8 cellular contexts compared by ENCODE assay signal in genomic region chr6:33632603-33633039, GRCh38. TPM values are rescaled to one million over a fixed set of nuclear protein-coding genes. Genes with fewer than 3 reads are reported as not detected.
A peak's percentile ranks its signal among the peaks of the same experiment; 100 is the strongest.
DNase-seq lines count a peak whose midpoint lies in the region; ATAC-seq and TF ChIP-seq lines count a peak whose summit lies in the region.

No MANE protein-coding gene starts in this region.

- no peaks in the 10 kb centered on the region for H3K27me3 ChIP-seq in Karpas-422 (ENCODE audit: low read length)

- no peaks in the 10 kb centered on the region for H3K9me2 ChIP-seq in Karpas-422 (replicated peaks; ENCODE audit: insufficient read depth, low read length)

- H3K4me1 Mint-ChIP-seq in mesothelial cell of epicardium = peaks cover 21% of the 10 kb centered on the region

- no peak overlapping the region for H3K27ac ChIP-seq in Karpas-422 (ENCODE audit: low read length)

- peak overlapping the region; percentile 57 for H3K4me3 Mint-ChIP-seq in mesothelial cell of epicardium

- H3K27me3 Mint-ChIP-seq in mesothelial cell of epicardium (ENCODE audit: low read depth) = peaks cover 41% of the 10 kb centered on the region

- peak; percentile 49 for DNase-seq in EL
- peak; percentile 80 for DNase-seq in Karpas-422
- peak; percentile 36 to 60 for DNase-seq in activated CD4-positive, alpha-beta T cell treated with anti-CD3 and anti-CD28 coated beads for 4 hours
- peak; percentile 82 for DNase-seq in ecto neural progenitor cell (ENCODE audit: low spot score)
- no peak for DNase-seq in mesothelial cell of epicardium (ENCODE audit: low spot score in 2 of 2, unreplicated experiment in 2 of 2)
- DNase-seq in superior temporal gyrus (ENCODE audit: extremely low spot score) = peak; percentile 24

- no peaks in the 10 kb centered on the region for H3K9me3 Mint-ChIP-seq in mesothelial cell of epicardium

- H3K9ac ChIP-seq in Karpas-422 (ENCODE audit: low read length) = no peak overlapping the region

- H2AFZ ChIP-seq in Karpas-422 (ENCODE audit: low read length) = no peak overlapping the region

- H4K20me1 ChIP-seq in Karpas-422 (ENCODE audit: insufficient read depth, low read depth, low read length) = peaks cover 35% of the 10 kb centered on the region

- H3K4me3 ChIP-seq in Karpas-422 (ENCODE audit: low read length) = no peak overlapping the region

- H3K9me3 ChIP-seq in Karpas-422 (ENCODE audit: low read length) = no peaks in the 10 kb centered on the region

- H3K27ac Mint-ChIP-seq in mesothelial cell of epicardium = peak overlapping the region; percentile 7

- ATAC-seq in GM18873 (IDR thresholded peaks at IDR 0.05; ENCODE audit: low FRiP score, unreplicated experiment) (no peak), GM21619 (IDR thresholded peaks at IDR 0.05; ENCODE audit: unreplicated experiment) (no peak)

- H3K36me3 Mint-ChIP-seq in mesothelial cell of epicardium = no peaks in the 10 kb centered on the region

- TF ChIP-seq CTCF in mesothelial cell of epicardium (IDR thresholded peaks at IDR 0.05; ENCODE audit: unreplicated experiment) = peak; percentile 52

- H3K4me1 ChIP-seq in Karpas-422 (ENCODE audit: low read length) = peaks cover 27% of the 10 kb centered on the region

- H3K4me2 ChIP-seq in Karpas-422 (ENCODE audit: low read depth, low read length, poor library complexity, severe bottlenecking) = peak overlapping the region; percentile 60

- H3K79me2 ChIP-seq in Karpas-422 (ENCODE audit: low read length) = no peaks in the 10 kb centered on the region

- H3K36me3 ChIP-seq in Karpas-422 (ENCODE audit: insufficient read depth, low read length) = no peaks in the 10 kb centered on the region

RNA-seq across cellular contexts. Expression of gene ITPR3, which starts 11.5 kb away (rescaled TPM):
- 3.9 and 6.1 TPM in 2 replicates for total RNA-seq in Karpas-422 (2014; rRNA removed; shearing (Covaris generic); ENCODE audit: low replicate concordance)
- total RNA-seq in mesothelial cell of epicardium = 6.3 to 6.4 TPM (median 6.4 TPM) in 3 replicates

RNA-seq across cellular contexts. Expression of gene BAK1, which starts 52.5 kb away (rescaled TPM):
- total RNA-seq in Karpas-422 (2014; rRNA removed; shearing (Covaris generic); ENCODE audit: low replicate concordance) = 9.9 and 18.7 TPM in 2 replicates
- 14.0 to 15.1 TPM (median 15.0 TPM) in 3 replicates for total RNA-seq in mesothelial cell of epicardium

Comparison
In these comparisons a context has a peak if more than half of its experiments do, and no peak if none do; other contexts are left out.
1. DNase-seq: peak in EL (single experiment), Karpas-422 (single experiment), activated CD4-positive, alpha-beta T cell treated with anti-CD3 and anti-CD28 coated beads for 4 hours (2 of 2), ecto neural progenitor cell (single experiment) and superior temporal gyrus (single experiment); none in mesothelial cell of epicardium (0 of 2).